24 cellular contexts compared by ENCODE assay signal in genomic region chr9:101427337-101427736, GRCh38. TPM values are rescaled to one million over a fixed set of nuclear protein-coding genes. Genes with fewer than 3 reads are reported as not detected.
DNase-seq lines count a peak whose midpoint lies in the region; ATAC-seq, FAIRE-seq and TF ChIP-seq lines count a peak whose summit lies in the region.
"Had no signal": no experiment of that assay in that cellular context is flagged by ENCODE, and none has a peak within 500 bp of the region (broad histone marks: within the 10 kb centered on the region; RNA-seq: fewer than 3 reads in every experiment).

No MANE protein-coding gene starts in this region.

- DNase-seq in NCI-H748 (lab: John Stamatoyannopoulos, UW; ENCODE audit: unreplicated experiment) = peak; percentile 20
- no peak for DNase-seq in NCI-H748 treated with DMSO at 0.1 percent for 48 hours (lab: John Stamatoyannopoulos, UW)
- DNase-seq in Peyer's patch = no peak
- DNase-seq in HepG2 (ENCODE audit: low spot score) = no peak
- no peak for DNase-seq in activated naive CD4-positive, alpha-beta T cell treated with anti-CD3 and anti-CD28 coated beads, Interleukin-2, amount 50 U/mL, for 16 hours
- DNase-seq in anterior cingulate cortex (lab: John Stamatoyannopoulos, UW) = no peak
- DNase-seq in effector memory CD8-positive, alpha-beta T cell = no peak
- DNase-seq: EL, GF-D8, KG1, NCI-H1105, NCI-H1694 treated with DMSO at 0.1 percent for 48 hours, NCI-H446, NCI-H526, SIG-M5, SK-N-SH had no signal

- no peak for ATAC-seq in HepG2
- no peak for ATAC-seq in effector memory CD8-positive, alpha-beta T cell (replicated peaks)
- ATAC-seq in GM19455 (IDR thresholded peaks at IDR 0.05; ENCODE audit: unreplicated experiment) = no peak
- ATAC-seq: GM23338 had no signal

- POLR2A ChIA-PET in HepG2 (lab: Yijun Ruan, JAX) = interaction anchor here (2.4 to 2.7 kb wide), 2 partner anchors 19 to 29 kb away, joined by 6 to 7 read pairs; partner anchors contain the start of genes MRPL50 and ZNF189

- no TSS peak for BruUV-seq in HepG2 (replicated peaks; lab: Mats Ljungman, UMichigan)

- TF ChIP-seq POLR2A in Peyer's patch (IDR thresholded peaks at IDR 0.05) = no peak
- TF ChIP-seq POLR2A in HepG2 (IDR thresholded peaks at IDR 0.05; ENCODE audit: insufficient read depth in 1 of 2, low read depth in 2 of 2, low read length in 2 of 2) = no peak

- H3K27ac ChIP-seq in Peyer's patch (peak overlapping the region in 3 of 4 donors; percentile 1 to 54 (median 13)), HepG2 (ENCODE audit: extremely low read length, insufficient read depth, low read length) (no peak overlapping the region)
- H3K27ac ChIP-seq: 22Rv1, C4-2B, HL-60 had no signal

- TF ChIP-seq CTCF in Peyer's patch (IDR thresholded peaks at IDR 0.05) (no peak), HepG2 (CRISPR knock-in tag; IDR thresholded peaks at IDR 0.05) (no peak)

- peaks cover 0 to 5% (median 0%) of the 10 kb centered on the region in 4 donors for H3K4me1 ChIP-seq in Peyer's patch
- peaks cover 88% of the 10 kb centered on the region for H3K4me1 ChIP-seq in HepG2 (ENCODE audit: insufficient read depth, low read length)
- H3K4me1 ChIP-seq: HAP-1 had no signal

- H3K9me3 ChIP-seq in Peyer's patch (no peaks in the 10 kb centered on the region), HepG2 (ENCODE audit: low read length) (no peaks in the 10 kb centered on the region)
- H3K9me3 ChIP-seq: HAP-1, SK-N-SH had no signal

- H4K20me1 ChIP-seq in HepG2 (ENCODE audit: insufficient read depth, low read length) = no peaks in the 10 kb centered on the region

- no peak overlapping the region for H3K4me2 ChIP-seq in HepG2 (ENCODE audit: low read depth, low read length)
- H3K4me2 ChIP-seq: GM23338, SK-N-SH had no signal

- TF ChIP-seq EP300 in HepG2 (IDR thresholded peaks at IDR 0.05; ENCODE audit: low read depth in 2 of 2, low read length in 2 of 2) (no peak), HepG2 (CRISPR knock-in tag; IDR thresholded peaks at IDR 0.05; ENCODE audit: borderline replicate concordance) (no peak)

- no peak overlapping the region for H3K27ac Mint-ChIP-seq in effector memory CD8-positive, alpha-beta T cell
- H3K27ac Mint-ChIP-seq: GM23338 had no signal

- H3K27me3 Mint-ChIP-seq in effector memory CD8-positive, alpha-beta T cell = peaks cover 13 to 18% of the 10 kb centered on the region in 2 donors

- no peak overlapping the region for H3K4me3 Mint-ChIP-seq in effector memory CD8-positive, alpha-beta T cell
- H3K4me3 Mint-ChIP-seq: GM23338 had no signal

- peaks cover 8 to 9% of the 10 kb centered on the region in 2 donors for H3K9me3 Mint-ChIP-seq in effector memory CD8-positive, alpha-beta T cell
- H3K9me3 Mint-ChIP-seq: GM23338 had no signal

- no peak for TF ChIP-seq RAD21 in HepG2 (CRISPR knock-in tag; IDR thresholded peaks at IDR 0.05)

- WGBS in HepG2 (ENCODE audit: low lambda C conversion rate) = 94% methylated on average over 8 of the region's 8 CpGs

- H3K27me3 ChIP-seq in Peyer's patch (no peaks in the 10 kb centered on the region), HepG2 (ENCODE audit: control insufficient read depth in 1 of 2, insufficient read depth in 2 of 2, low read length in 2 of 2) (no peaks in the 10 kb centered on the region)

- H3K9ac ChIP-seq in HepG2 (ENCODE audit: insufficient read depth, low read depth, low read length) = no peak overlapping the region
- H3K9ac ChIP-seq: SK-N-SH had no signal

- intact Hi-C loops in HepG2 (cut with micrococcal nuclease; ENCODE audit: unreplicated experiment) = no loop called here

- no peak overlapping the region for H3K4me3 ChIP-seq in Peyer's patch
- H3K4me3 ChIP-seq in HepG2 (replicated peaks in 1 of 3; ENCODE audit: insufficient read depth in 1 of 3, low read depth in 2 of 3, low read length in 3 of 3) = no peak overlapping the region
- H3K4me3 ChIP-seq: GM23338, HAP-1 had no signal

- H2AFZ ChIP-seq in HepG2 (ENCODE audit: low read length) = no peak overlapping the region
- H2AFZ ChIP-seq: GM23338 had no signal

- CTCF ChIA-PET in HepG2 (lab: Yijun Ruan, JAX; ENCODE audit: low intra/inter-chr PET ratio, low total read pairs) = no interaction called here

- H3K36me3 Mint-ChIP-seq in effector memory CD8-positive, alpha-beta T cell (ENCODE audit: insufficient read depth) = no peaks in the 10 kb centered on the region

- no peaks in the 10 kb centered on the region for H3K79me2 ChIP-seq in HepG2 (ENCODE audit: insufficient read depth, low read length)

- FAIRE-seq in HepG2 (lab: Jason Lieb, UNC) = no peak
- FAIRE-seq: D721Med had no signal

- in situ Hi-C loops in HepG2 (cut with HindIII; ENCODE audit: extremely low pct_ligation_motif_present, low pct_unique_long_range_greater_than_20kb) = no loop called here

- no peaks in the 10 kb centered on the region for H3K4me1 Mint-ChIP-seq in effector memory CD8-positive, alpha-beta T cell (ENCODE audit: low read depth in 2 of 2)

- peaks cover 0 to 76% (median 0%) of the 10 kb centered on the region in 3 donors for H3K36me3 ChIP-seq in Peyer's patch
- no peaks in the 10 kb centered on the region for H3K36me3 ChIP-seq in HepG2 (replicated peaks in 1 of 2; ENCODE audit: control insufficient read depth in 1 of 2, insufficient read depth in 2 of 2, low read length in 2 of 2)
- H3K36me3 ChIP-seq: HAP-1 had no signal

RNA-seq across cellular contexts. Expression of gene ALDOB, which starts 8.2 kb away (rescaled TPM):
- total RNA-seq in Peyer's patch = over 10,000 TPM in 2 of 4 donors, 1,000 to 10,000 TPM in 1, 100 to 1,000 TPM in 1; 852 to 11,538 (median 10,067) TPM
- total RNA-seq in HepG2 (2016; rRNA removed; fragmentation: Illumina TruSeq; extraction: Trizol) = 0.97 and 1.1 TPM in 2 replicates
- 0.26 and 0.91 TPM in 2 replicates for total RNA-seq in HepG2 (2016; cell fraction: cytosol; rRNA removed; fragmentation: Illumina TruSeq; extraction: Trizol; ENCODE audit: low read depth)
- total RNA-seq in HepG2 (2016; cell fraction: insoluble cytoplasmic fraction; rRNA removed; fragmentation: Illumina TruSeq; extraction: Trizol) = 0.48 and 0.97 TPM in 2 replicates
- 0.86 and 0.90 TPM in 2 replicates for total RNA-seq in HepG2 (2016; cell fraction: membrane; rRNA removed; fragmentation: Illumina TruSeq; extraction: Trizol)
- total RNA-seq in HepG2 (2016; cell fraction: nucleus; rRNA removed; fragmentation: Illumina TruSeq; extraction: Trizol) = 0.34 and 0.56 TPM in 2 replicates
- 0.29 and 0.84 TPM in 2 replicates for polyA plus RNA-seq in HepG2 (2011; rRNA removed)
- polyA plus RNA-seq in HepG2 (2011; cell fraction: cytosol; rRNA removed) = 0.74 and 0.91 TPM in 2 replicates
- polyA plus RNA-seq in HepG2 (2011; cell fraction: nucleus; rRNA removed) = 0.39 and 0.48 TPM in 2 replicates
- 2.4 TPM in 2 replicates for polyA plus RNA-seq in HepG2 (2012)
- 0.50 and 0.58 TPM in 2 replicates for polyA plus RNA-seq in HepG2 (2016; cell fraction: cytosol; fragmentation: Illumina TruSeq; extraction: Trizol; ENCODE audit: low read depth)
- 0.89 and 1.8 TPM in 2 replicates for polyA plus RNA-seq in HepG2 (2016; cell fraction: insoluble cytoplasmic fraction; fragmentation: Illumina TruSeq; extraction: Trizol; ENCODE audit: low read depth)
- polyA plus RNA-seq in HepG2 (2016; cell fraction: membrane; fragmentation: Illumina TruSeq; extraction: Trizol; ENCODE audit: low read depth) = 0.68 and 0.76 TPM in 2 replicates
- 0.57 and 0.68 TPM in 2 replicates for polyA plus RNA-seq in HepG2 (2016; cell fraction: nucleus; fragmentation: Illumina TruSeq; extraction: Trizol; ENCODE audit: insufficient read depth, low read depth)
- polyA minus RNA-seq in HepG2 (2011; rRNA and poly(A)+ RNA removed; ENCODE audit: low replicate concordance) = 0.78 TPM in 1 of 2 replicates, not detected in the other
- 0.53 and 0.59 TPM in 2 replicates for polyA minus RNA-seq in HepG2 (2011; cell fraction: cytosol; rRNA and poly(A)+ RNA removed)
- polyA minus RNA-seq in HepG2 (2011; cell fraction: nucleus; rRNA and poly(A)+ RNA removed) = 0.26 TPM in 1 of 2 replicates, not detected in the other
- total RNA-seq: GM23338, HT-29 had no signal
- polyA plus RNA-seq: GM23338, SK-N-SH had no signal

RNA-seq across cellular contexts. Expression of gene ZNF189, which starts 28.7 kb away (rescaled TPM):
- total RNA-seq in Peyer's patch (10 to 100 TPM; 22.8 to 33.0 (median 25.7) TPM), HepG2 (2016; rRNA removed; fragmentation: Illumina TruSeq; extraction: Trizol) (50.0 and 65.4 TPM in 2 replicates)
- total RNA-seq in HepG2 (2016; cell fraction: cytosol; rRNA removed; fragmentation: Illumina TruSeq; extraction: Trizol; ENCODE audit: low read depth) = 8.6 and 10.3 TPM in 2 replicates
- total RNA-seq in HepG2 (2016; cell fraction: insoluble cytoplasmic fraction; rRNA removed; fragmentation: Illumina TruSeq; extraction: Trizol) = 48.2 and 65.9 TPM in 2 replicates
- total RNA-seq in HepG2 (2016; cell fraction: membrane; rRNA removed; fragmentation: Illumina TruSeq; extraction: Trizol) = 33.1 and 39.4 TPM in 2 replicates
- total RNA-seq in HepG2 (2016; cell fraction: nucleus; rRNA removed; fragmentation: Illumina TruSeq; extraction: Trizol) = 46.2 and 50.3 TPM in 2 replicates
- 7.9 and 8.4 TPM in 2 replicates for polyA plus RNA-seq in HepG2 (2011; rRNA removed)
- polyA plus RNA-seq in HepG2 (2011; cell fraction: cytosol; rRNA removed) = 2.8 and 5.5 TPM in 2 replicates
- 11.7 and 16.1 TPM in 2 replicates for polyA plus RNA-seq in HepG2 (2011; cell fraction: nucleus; rRNA removed)
- polyA plus RNA-seq in HepG2 (2012) = 23.9 and 31.6 TPM in 2 replicates
- 3.4 and 3.7 TPM in 2 replicates for polyA plus RNA-seq in HepG2 (2016; cell fraction: cytosol; fragmentation: Illumina TruSeq; extraction: Trizol; ENCODE audit: low read depth)
- polyA plus RNA-seq in HepG2 (2016; cell fraction: insoluble cytoplasmic fraction; fragmentation: Illumina TruSeq; extraction: Trizol; ENCODE audit: low read depth) = 40.8 and 42.4 TPM in 2 replicates
- polyA plus RNA-seq in HepG2 (2016; cell fraction: membrane; fragmentation: Illumina TruSeq; extraction: Trizol; ENCODE audit: low read depth) = 12.9 and 13.9 TPM in 2 replicates
- 52.8 and 60.4 TPM in 2 replicates for polyA plus RNA-seq in HepG2 (2016; cell fraction: nucleus; fragmentation: Illumina TruSeq; extraction: Trizol; ENCODE audit: insufficient read depth, low read depth)
- polyA minus RNA-seq in HepG2 (2011; rRNA and poly(A)+ RNA removed; ENCODE audit: low replicate concordance) = 2.2 and 6.6 TPM in 2 replicates
- polyA minus RNA-seq in HepG2 (2011; cell fraction: cytosol; rRNA and poly(A)+ RNA removed) = 10.9 and 12.4 TPM in 2 replicates
- 77.9 and 116 TPM in 2 replicates for polyA minus RNA-seq in HepG2 (2011; cell fraction: nucleus; rRNA and poly(A)+ RNA removed)

RNA-seq across cellular contexts. Expression of gene MRPL50, which starts 28.9 kb away (rescaled TPM):
- 10 to 100 TPM in 1 of 4 donors, 1 to 10 TPM in 3; 5.3 to 10.7 (median 8.9) TPM for total RNA-seq in Peyer's patch
- 70.0 and 107 TPM in 2 replicates for total RNA-seq in HepG2 (2016; rRNA removed; fragmentation: Illumina TruSeq; extraction: Trizol)
- 21.0 and 24.1 TPM in 2 replicates for total RNA-seq in HepG2 (2016; cell fraction: cytosol; rRNA removed; fragmentation: Illumina TruSeq; extraction: Trizol; ENCODE audit: low read depth)
- total RNA-seq in HepG2 (2016; cell fraction: insoluble cytoplasmic fraction; rRNA removed; fragmentation: Illumina TruSeq; extraction: Trizol) = 68.9 and 116 TPM in 2 replicates
- total RNA-seq in HepG2 (2016; cell fraction: membrane; rRNA removed; fragmentation: Illumina TruSeq; extraction: Trizol) = 28.1 and 35.5 TPM in 2 replicates
- 39.6 and 40.3 TPM in 2 replicates for total RNA-seq in HepG2 (2016; cell fraction: nucleus; rRNA removed; fragmentation: Illumina TruSeq; extraction: Trizol)
- polyA plus RNA-seq in HepG2 (2011; rRNA removed) = 30.0 and 37.1 TPM in 2 replicates
- polyA plus RNA-seq in HepG2 (2011; cell fraction: cytosol; rRNA removed) = 12.7 and 22.1 TPM in 2 replicates
- 6.3 and 8.8 TPM in 2 replicates for polyA plus RNA-seq in HepG2 (2011; cell fraction: nucleus; rRNA removed)
- 35.5 and 51.6 TPM in 2 replicates for polyA plus RNA-seq in HepG2 (2012)
- 9.9 and 11.7 TPM in 2 replicates for polyA plus RNA-seq in HepG2 (2016; cell fraction: cytosol; fragmentation: Illumina TruSeq; extraction: Trizol; ENCODE audit: low read depth)
- polyA plus RNA-seq in HepG2 (2016; cell fraction: insoluble cytoplasmic fraction; fragmentation: Illumina TruSeq; extraction: Trizol; ENCODE audit: low read depth) = 93.2 and 105 TPM in 2 replicates
- polyA plus RNA-seq in HepG2 (2016; cell fraction: membrane; fragmentation: Illumina TruSeq; extraction: Trizol; ENCODE audit: low read depth) = 17.3 and 19.1 TPM in 2 replicates
- 41.9 and 44.2 TPM in 2 replicates for polyA plus RNA-seq in HepG2 (2016; cell fraction: nucleus; fragmentation: Illumina TruSeq; extraction: Trizol; ENCODE audit: insufficient read depth, low read depth)
- 2.7 and 4.1 TPM in 2 replicates for polyA minus RNA-seq in HepG2 (2011; rRNA and poly(A)+ RNA removed; ENCODE audit: low replicate concordance)
- 6.6 and 7.6 TPM in 2 replicates for polyA minus RNA-seq in HepG2 (2011; cell fraction: cytosol; rRNA and poly(A)+ RNA removed)
- 36.7 and 38.1 TPM in 2 replicates for polyA minus RNA-seq in HepG2 (2011; cell fraction: nucleus; rRNA and poly(A)+ RNA removed)

RNA-seq across cellular contexts. Expression of gene BAAT, which starts 42.5 kb away (rescaled TPM):
- total RNA-seq in Peyer's patch (1 to 10 TPM in 1 of 4 donors, not detected in 3; 1.2 TPM), HepG2 (2016; rRNA removed; fragmentation: Illumina TruSeq; extraction: Trizol) (0.71 and 1.0 TPM in 2 replicates)
- 0.20 and 0.26 TPM in 2 replicates for total RNA-seq in HepG2 (2016; cell fraction: cytosol; rRNA removed; fragmentation: Illumina TruSeq; extraction: Trizol; ENCODE audit: low read depth)
- 0.45 and 0.77 TPM in 2 replicates for total RNA-seq in HepG2 (2016; cell fraction: insoluble cytoplasmic fraction; rRNA removed; fragmentation: Illumina TruSeq; extraction: Trizol)
- 0.34 and 0.56 TPM in 2 replicates for total RNA-seq in HepG2 (2016; cell fraction: membrane; rRNA removed; fragmentation: Illumina TruSeq; extraction: Trizol)
- 0.78 and 0.97 TPM in 2 replicates for total RNA-seq in HepG2 (2016; cell fraction: nucleus; rRNA removed; fragmentation: Illumina TruSeq; extraction: Trizol)
- 7.9 and 11.2 TPM in 2 replicates for polyA plus RNA-seq in HepG2 (2011; rRNA removed)
- 3.9 and 10.6 TPM in 2 replicates for polyA plus RNA-seq in HepG2 (2011; cell fraction: cytosol; rRNA removed)
- polyA plus RNA-seq in HepG2 (2011; cell fraction: nucleus; rRNA removed) = 4.2 and 7.6 TPM in 2 replicates
- polyA plus RNA-seq in HepG2 (2012) = 26.8 and 34.2 TPM in 2 replicates
- polyA plus RNA-seq in HepG2 (2016; cell fraction: cytosol; fragmentation: Illumina TruSeq; extraction: Trizol; ENCODE audit: low read depth) = 0.07 and 0.18 TPM in 2 replicates
- 0.80 and 0.87 TPM in 2 replicates for polyA plus RNA-seq in HepG2 (2016; cell fraction: insoluble cytoplasmic fraction; fragmentation: Illumina TruSeq; extraction: Trizol; ENCODE audit: low read depth)
- polyA plus RNA-seq in HepG2 (2016; cell fraction: membrane; fragmentation: Illumina TruSeq; extraction: Trizol; ENCODE audit: low read depth) = 0.22 and 0.24 TPM in 2 replicates
- 1.4 and 1.7 TPM in 2 replicates for polyA plus RNA-seq in HepG2 (2016; cell fraction: nucleus; fragmentation: Illumina TruSeq; extraction: Trizol; ENCODE audit: insufficient read depth, low read depth)
- polyA minus RNA-seq in HepG2 (2011; rRNA and poly(A)+ RNA removed; ENCODE audit: low replicate concordance) = 0.05 and 7.3 TPM in 2 replicates
- 5.0 and 10.0 TPM in 2 replicates for polyA minus RNA-seq in HepG2 (2011; cell fraction: cytosol; rRNA and poly(A)+ RNA removed)
- polyA minus RNA-seq in HepG2 (2011; cell fraction: nucleus; rRNA and poly(A)+ RNA removed) = 7.6 and 12.8 TPM in 2 replicates

Comparison
In these comparisons a context has a peak if more than half of its experiments do, and no peak if none do; other contexts are left out.
1. RNA of gene ALDOB, which starts 8.2 kb away (total RNA-seq): 852 to 11,538 TPM in Peyer's patch; 0.26 to 1.1 TPM in HepG2; every median in the first group is over 100 times any median in the second.